Comparison of ENCODE assay signal across 16 cellular contexts in genomic region chr16:14181371-14182050, GRCh38.
DNase-seq lines count a peak whose midpoint lies in the region; ATAC-seq and TF ChIP-seq lines count a peak whose summit lies in the region.
"Had no signal": no experiment of that assay in that cellular context is flagged by ENCODE, and none has a peak within 500 bp of the region (broad histone marks: within the 10 kb centered on the region; RNA-seq: fewer than 3 reads in every experiment).

No MANE protein-coding gene starts in this region.

- no peaks in the 10 kb centered on the region for H3K9me3 Mint-ChIP-seq in stimulated activated memory B cell treated with anti-CD40 and anti-IgM and Interleukin-4, amounts not matched to agents 10 μg/mL and 1 μg/mL and 100 μg/mL, for 72 hours
- H3K9me3 Mint-ChIP-seq in activated CD8-positive, alpha-beta memory T cell treated with anti-CD3 and anti-CD28 coated beads, Interleukin-2, amount 10 ng/mL, durations not matched to agents 7 days and 5 days (ENCODE audit: low read depth): no peaks in the 10 kb centered on the region
- H3K9me3 Mint-ChIP-seq: activated naive CD4-positive, alpha-beta T cell treated with anti-CD3 and anti-CD28 coated beads, Interleukin-2, amount 10 ng/mL, durations not matched to agents 7 days and 5 days; IgD-negative memory B cell; immature natural killer cell; naive B cell had no signal

- CTCF ChIA-PET in activated CD8-positive, alpha-beta memory T cell treated with anti-CD3 and anti-CD28 coated beads, Interleukin-2, amount 10 ng/mL, durations not matched to agents 7 days and 5 days (lab: Charles Lee): no interaction called here

- no peak overlapping the region for H3K4me3 Mint-ChIP-seq in stimulated activated memory B cell treated with anti-CD40 and anti-IgM and Interleukin-4, amounts not matched to agents 10 μg/mL and 1 μg/mL and 100 μg/mL, for 72 hours
- H3K4me3 Mint-ChIP-seq in activated CD8-positive, alpha-beta memory T cell treated with anti-CD3 and anti-CD28 coated beads, Interleukin-2, amount 10 ng/mL, durations not matched to agents 7 days and 5 days: no peak overlapping the region
- H3K4me3 Mint-ChIP-seq: activated naive CD4-positive, alpha-beta T cell treated with anti-CD3 and anti-CD28 coated beads, Interleukin-2, amount 10 ng/mL, durations not matched to agents 7 days and 5 days; B cell; IgD-negative memory B cell; immature natural killer cell; naive B cell had no signal

- peaks cover 0 to 44% of the 10 kb centered on the region in 2 donors for H3K4me1 ChIP-seq in right atrium auricular region
- peaks cover 13% of the 10 kb centered on the region for H3K4me1 ChIP-seq in suprapubic skin

- intact Hi-C loops in Right ventricle myocardium superior (cut with DNase I): loop anchor here (10.0 kb wide), 1 partner anchor 87 kb away; no protein-coding TSS in a partner anchor

- no peak for ATAC-seq in Right ventricle myocardium superior (ENCODE audit: poor library complexity)
- no peak for ATAC-seq in stimulated activated memory B cell treated with anti-CD40 and anti-IgM and Interleukin-4, amounts not matched to agents 10 μg/mL and 1 μg/mL and 100 μg/mL, for 72 hours
- ATAC-seq in activated CD8-positive, alpha-beta memory T cell treated with anti-CD3 and anti-CD28 coated beads, Interleukin-2, amount 10 ng/mL, durations not matched to agents 7 days and 5 days: no peak

- H3K36me3 ChIP-seq in right atrium auricular region (no peaks in the 10 kb centered on the region), suprapubic skin (no peaks in the 10 kb centered on the region)
- H3K36me3 ChIP-seq: SJCRH30 had no signal

- H3K4me1 Mint-ChIP-seq in stimulated activated memory B cell treated with anti-CD40 and anti-IgM and Interleukin-4, amounts not matched to agents 10 μg/mL and 1 μg/mL and 100 μg/mL, for 72 hours: no peaks in the 10 kb centered on the region
- H3K4me1 Mint-ChIP-seq in activated CD8-positive, alpha-beta memory T cell treated with anti-CD3 and anti-CD28 coated beads, Interleukin-2, amount 10 ng/mL, durations not matched to agents 7 days and 5 days: peaks cover 10% of the 10 kb centered on the region
- H3K4me1 Mint-ChIP-seq: B cell, IgD-negative memory B cell, immature natural killer cell, naive B cell had no signal

- TF ChIP-seq POLR2A in suprapubic skin (IDR thresholded peaks at IDR 0.05): no peak

- DNase-seq in right atrium auricular region (ENCODE audit: low spot score) (no peak), Right ventricle myocardium superior (no peak), SKM-1 (lab: John Stamatoyannopoulos, UW; ENCODE audit: unreplicated experiment) (peak; percentile 41), fibroblast of peridontal ligament (ENCODE audit: extremely low read depth) (peak; percentile 75), suprapubic skin (ENCODE audit: low spot score in 2 of 2) (no peak), NCI-H1048 (lab: John Stamatoyannopoulos, UW) (no peak)
- DNase-seq in activated CD8-positive, alpha-beta memory T cell treated with anti-CD3 and anti-CD28 coated beads, Interleukin-2, amount 10 ng/mL, durations not matched to agents 7 days and 5 days: no peak
- DNase-seq: activated CD4-positive, alpha-beta T cell treated with anti-CD3 and anti-CD28 coated beads, Interleukin-2, amount 50 U/mL, for 1 hour; activated naive CD4-positive, alpha-beta T cell treated with anti-CD3 and anti-CD28 coated beads, Interleukin-2, amount 10 ng/mL, durations not matched to agents 7 days and 5 days; effector memory CD4-positive, alpha-beta T cell; immature natural killer cell; naive B cell; SJCRH30 had no signal

- whole genome bisulfite sequencing in suprapubic skin: 75% methylated on average over 2 of the region's 2 CpGs

- TF ChIP-seq CTCF in right atrium auricular region (IDR thresholded peaks at IDR 0.05) (no peak), suprapubic skin (IDR thresholded peaks at IDR 0.05) (no peak)

- H3K27ac ChIP-seq in right atrium auricular region: peak overlapping the region; percentile 11 to 52
- no peak overlapping the region for H3K27ac ChIP-seq in suprapubic skin
- H3K27ac ChIP-seq: SJCRH30 had no signal

- no peak overlapping the region for H3K27ac Mint-ChIP-seq in stimulated activated memory B cell treated with anti-CD40 and anti-IgM and Interleukin-4, amounts not matched to agents 10 μg/mL and 1 μg/mL and 100 μg/mL, for 72 hours
- H3K27ac Mint-ChIP-seq in activated CD8-positive, alpha-beta memory T cell treated with anti-CD3 and anti-CD28 coated beads, Interleukin-2, amount 10 ng/mL, durations not matched to agents 7 days and 5 days: no peak overlapping the region
- H3K27ac Mint-ChIP-seq: activated naive CD4-positive, alpha-beta T cell treated with anti-CD3 and anti-CD28 coated beads, Interleukin-2, amount 10 ng/mL, durations not matched to agents 7 days and 5 days; B cell; IgD-negative memory B cell; immature natural killer cell had no signal

- H3K27me3 ChIP-seq in right atrium auricular region (no peaks in the 10 kb centered on the region), suprapubic skin (no peaks in the 10 kb centered on the region)
- H3K27me3 ChIP-seq: SJCRH30 had no signal

- H3K36me3 Mint-ChIP-seq in stimulated activated memory B cell treated with anti-CD40 and anti-IgM and Interleukin-4, amounts not matched to agents 10 μg/mL and 1 μg/mL and 100 μg/mL, for 72 hours: peaks cover 9% of the 10 kb centered on the region
- no peaks in the 10 kb centered on the region for H3K36me3 Mint-ChIP-seq in activated CD8-positive, alpha-beta memory T cell treated with anti-CD3 and anti-CD28 coated beads, Interleukin-2, amount 10 ng/mL, durations not matched to agents 7 days and 5 days
- H3K36me3 Mint-ChIP-seq: activated naive CD4-positive, alpha-beta T cell treated with anti-CD3 and anti-CD28 coated beads, Interleukin-2, amount 10 ng/mL, durations not matched to agents 7 days and 5 days; naive B cell had no signal

- H3K9me3 ChIP-seq in right atrium auricular region (no peaks in the 10 kb centered on the region), suprapubic skin (no peaks in the 10 kb centered on the region)
- H3K9me3 ChIP-seq: SJCRH30 had no signal

- no peak for TF ChIP-seq EP300 in suprapubic skin (IDR thresholded peaks at IDR 0.05)

- no peaks in the 10 kb centered on the region for H3K27me3 Mint-ChIP-seq in stimulated activated memory B cell treated with anti-CD40 and anti-IgM and Interleukin-4, amounts not matched to agents 10 μg/mL and 1 μg/mL and 100 μg/mL, for 72 hours
- H3K27me3 Mint-ChIP-seq in activated CD8-positive, alpha-beta memory T cell treated with anti-CD3 and anti-CD28 coated beads, Interleukin-2, amount 10 ng/mL, durations not matched to agents 7 days and 5 days: no peaks in the 10 kb centered on the region
- H3K27me3 Mint-ChIP-seq: activated naive CD4-positive, alpha-beta T cell treated with anti-CD3 and anti-CD28 coated beads, Interleukin-2, amount 10 ng/mL, durations not matched to agents 7 days and 5 days; B cell; IgD-negative memory B cell; naive B cell had no signal

- H3K4me3 ChIP-seq in right atrium auricular region: no peak overlapping the region
- no peak overlapping the region for H3K4me3 ChIP-seq in suprapubic skin
- H3K4me3 ChIP-seq: SJCRH30 had no signal

Comparison
In these comparisons a context has a peak if more than half of its experiments do, and no peak if none do; other contexts are left out.
1. DNase-seq: peak in SKM-1 (single experiment) and fibroblast of peridontal ligament (single experiment); none in right atrium auricular region (single experiment), Right ventricle myocardium superior (single experiment), activated CD8-positive, alpha-beta memory T cell treated with anti-CD3 and anti-CD28 coated beads, Interleukin-2, amount 10 ng/mL, durations not matched to agents 7 days and 5 days (single experiment), suprapubic skin (0 of 2) and NCI-H1048 (single experiment).